Comparison of ENCODE assay signal across 8 cellular contexts in genomic region chr7:51315393-51316261, GRCh38. TPM values are rescaled to one million over a fixed set of nuclear protein-coding genes. Genes with fewer than 3 reads are reported as not detected.
DNase-seq lines count a peak whose midpoint lies in the region; ATAC-seq and FAIRE-seq lines count a peak whose summit lies in the region.

No MANE protein-coding gene starts in this region.

- H3K4me3 Mint-ChIP-seq in activated naive CD8-positive, alpha-beta T cell treated with anti-CD3 and anti-CD28 coated beads, Interleukin-2, amount 10 ng/mL, durations not matched to agents 7 days and 5 days, result peak overlapping the region; percentile 44

- H3K27me3 Mint-ChIP-seq in activated naive CD8-positive, alpha-beta T cell treated with anti-CD3 and anti-CD28 coated beads, Interleukin-2, amount 10 ng/mL, durations not matched to agents 7 days and 5 days, result peaks cover 49% of the 10 kb centered on the region

- peaks cover 2% of the 10 kb centered on the region for H3K4me1 Mint-ChIP-seq in activated naive CD8-positive, alpha-beta T cell treated with anti-CD3 and anti-CD28 coated beads, Interleukin-2, amount 10 ng/mL, durations not matched to agents 7 days and 5 days

- peak overlapping the region; percentile 84 for H3K4me3 ChIP-seq in iPS-11a (ENCODE audit: low read depth, low read length)

- FAIRE-seq in GM19239 (lab: Jason Lieb, UNC), result no peak

- POLR2A ChIA-PET in activated naive CD8-positive, alpha-beta T cell treated with anti-CD3 and anti-CD28 coated beads, Interleukin-2, amount 10 ng/mL, durations not matched to agents 7 days and 5 days (lab: Charles Lee), result no interaction called here

- no peak overlapping the region for H3K27ac Mint-ChIP-seq in activated naive CD8-positive, alpha-beta T cell treated with anti-CD3 and anti-CD28 coated beads, Interleukin-2, amount 10 ng/mL, durations not matched to agents 7 days and 5 days

- H3K9me3 Mint-ChIP-seq in activated naive CD8-positive, alpha-beta T cell treated with anti-CD3 and anti-CD28 coated beads, Interleukin-2, amount 10 ng/mL, durations not matched to agents 7 days and 5 days, result no peaks in the 10 kb centered on the region

- H3K36me3 Mint-ChIP-seq in activated naive CD8-positive, alpha-beta T cell treated with anti-CD3 and anti-CD28 coated beads, Interleukin-2, amount 10 ng/mL, durations not matched to agents 7 days and 5 days, result no peaks in the 10 kb centered on the region

- peak; percentile 14 for ATAC-seq in activated naive CD8-positive, alpha-beta T cell treated with anti-CD3 and anti-CD28 coated beads, Interleukin-2, amount 10 ng/mL, durations not matched to agents 7 days and 5 days (ENCODE audit: low read depth)
- ATAC-seq in HG02759 (IDR thresholded peaks at IDR 0.05; ENCODE audit: unreplicated experiment), result no peak

- DNase-seq in NCI-H82 (lab: John Stamatoyannopoulos, UW), result peak; percentile 64
- no peak for DNase-seq in NCI-H82 treated with DMSO at 0.1 percent for 48 hours (lab: John Stamatoyannopoulos, UW; ENCODE audit: unreplicated experiment)
- DNase-seq in activated naive CD8-positive, alpha-beta T cell treated with anti-CD3 and anti-CD28 coated beads, Interleukin-2, amount 10 ng/mL, durations not matched to agents 7 days and 5 days, result no peak
- DNase-seq in retina, result peak; percentile 77
- no peak for DNase-seq in activated CD4-positive, alpha-beta T cell treated with anti-CD3 and anti-CD28 coated beads, Interleukin-2, amount 50 U/mL, for 1 hour
- DNase-seq in GM19239 (ENCODE audit: insufficient read length, low spot score), result no peak

RNA-seq across cellular contexts. Expression of gene COBL, which starts 1.0 kb away (rescaled TPM):
- total RNA-seq in activated naive CD8-positive, alpha-beta T cell treated with anti-CD3 and anti-CD28 coated beads, Interleukin-2, amount 10 ng/mL, durations not matched to agents 7 days and 5 days, result not detected

Comparison
In these comparisons a context has a peak if more than half of its experiments do, and no peak if none do; other contexts are left out.
1. DNase-seq: peak in NCI-H82 (single experiment) and retina (single experiment); none in NCI-H82 treated with DMSO at 0.1 percent for 48 hours (single experiment), activated naive CD8-positive, alpha-beta T cell treated with anti-CD3 and anti-CD28 coated beads, Interleukin-2, amount 10 ng/mL, durations not matched to agents 7 days and 5 days (single experiment), activated CD4-positive, alpha-beta T cell treated with anti-CD3 and anti-CD28 coated beads, Interleukin-2, amount 50 U/mL, for 1 hour (single experiment) and GM19239 (single experiment).